Comparison of ENCODE assay signal across 7 cellular contexts in genomic region chr9:135907006-135907434, GRCh38. TPM values are rescaled to one million over a fixed set of nuclear protein-coding genes. Genes with fewer than 3 reads are reported as not detected.
DNase-seq lines count a peak whose midpoint lies in the region; ATAC-seq and TF ChIP-seq lines count a peak whose summit lies in the region.

No MANE protein-coding gene starts in this region.

- peak overlapping the region; percentile 58 for H3K4me3 ChIP-seq in HL-60 (replicated peaks; ENCODE audit: insufficient read depth, low read length)
- peak overlapping the region; percentile 59 for H3K4me3 ChIP-seq in colonic mucosa
- H3K4me3 ChIP-seq in neuron (ENCODE audit: low read length), result peak overlapping the region; percentile 99

- H3K4me1 ChIP-seq in ES-I3 (ENCODE audit: insufficient read depth, low read length) (peaks cover 5% of the 10 kb centered on the region; the same call in 1 of the 2 replicates), colonic mucosa (peaks cover 11% of the 10 kb centered on the region), neuron (ENCODE audit: insufficient read depth, low read length) (peaks cover 28% of the 10 kb centered on the region)

- peak; percentile 34 for ATAC-seq in GM19467 (IDR thresholded peaks at IDR 0.05; ENCODE audit: unreplicated experiment)

- TF ChIP-seq CTCF in HL-60 (IDR thresholded peaks at IDR 0.05; ENCODE audit: insufficient read depth, low read length), result no peak
- no peak for TF ChIP-seq CTCF in colonic mucosa (IDR thresholded peaks at IDR 0.05)

- peak overlapping the region; percentile 78 for H3K9ac ChIP-seq in ES-I3 (ENCODE audit: low read depth, low read length)
- peak overlapping the region in 1 of 2 donors; percentile 49 for H3K9ac ChIP-seq in colonic mucosa (ENCODE audit: low read depth in 2 of 2, low read length in 2 of 2)

- no peak overlapping the region for H2AFZ ChIP-seq in neuron (ENCODE audit: low read depth, low read length)

- H3K9me3 ChIP-seq in ES-I3 (ENCODE audit: control insufficient read depth, insufficient read depth, low read length), result no peaks in the 10 kb centered on the region; the same call in 1 of the 2 replicates
- H3K9me3 ChIP-seq in colonic mucosa, result no peaks in the 10 kb centered on the region
- H3K9me3 ChIP-seq in neuron (ENCODE audit: low read length), result peaks cover 16% of the 10 kb centered on the region

- H3K27ac ChIP-seq in HL-60 (replicated peaks), result no peak overlapping the region
- H3K27ac ChIP-seq in colonic mucosa, result no peak overlapping the region

- no peaks in the 10 kb centered on the region for H3K27me3 ChIP-seq in HL-60 (ENCODE audit: insufficient read depth, poor library complexity, severe bottlenecking)
- no peaks in the 10 kb centered on the region for H3K27me3 ChIP-seq in colonic mucosa
- no peaks in the 10 kb centered on the region for H3K27me3 ChIP-seq in neuron (ENCODE audit: insufficient read depth, low read length)

- intact Hi-C loops in colonic mucosa (cut with DNase I) (no loop called here), posterior vena cava (cut with DNase I) (no loop called here)

- DNase-seq in HL-60 (ENCODE audit: low read depth in 1 of 2, low spot score in 1 of 2), result no peak
- no peak for DNase-seq in colonic mucosa
- no peak for DNase-seq in posterior vena cava (ENCODE audit: low spot score)
- no peak for DNase-seq in stimulated activated CD4-positive, alpha-beta T cell treated with anti-CD3 and anti-CD28 coated beads, Interleukin-4, amount 100 ng/mL, for 1 hour

- H3K36me3 ChIP-seq in ES-I3 (ENCODE audit: insufficient read depth, low read length) (no peaks in the 10 kb centered on the region), colonic mucosa (no peaks in the 10 kb centered on the region), neuron (ENCODE audit: insufficient read depth, low read length) (peaks cover 32% of the 10 kb centered on the region)

RNA-seq across cellular contexts. Expression of gene CAMSAP1, which starts 0.3 kb away (rescaled TPM):
- 10 to 100 TPM; 14.0 to 14.4 TPM for total RNA-seq in colonic mucosa
- total RNA-seq in posterior vena cava, result 10 to 100 TPM; 20.8 to 24.1 TPM

RNA-seq across cellular contexts. Expression of gene UBAC1, which starts 54.2 kb away (rescaled TPM):
- total RNA-seq in colonic mucosa (10 to 100 TPM; 54.9 to 66.5 TPM), posterior vena cava (10 to 100 TPM; 32.7 to 34.1 TPM)
